22 cellular contexts compared by ENCODE assay signal in the genomic region with DNA sequence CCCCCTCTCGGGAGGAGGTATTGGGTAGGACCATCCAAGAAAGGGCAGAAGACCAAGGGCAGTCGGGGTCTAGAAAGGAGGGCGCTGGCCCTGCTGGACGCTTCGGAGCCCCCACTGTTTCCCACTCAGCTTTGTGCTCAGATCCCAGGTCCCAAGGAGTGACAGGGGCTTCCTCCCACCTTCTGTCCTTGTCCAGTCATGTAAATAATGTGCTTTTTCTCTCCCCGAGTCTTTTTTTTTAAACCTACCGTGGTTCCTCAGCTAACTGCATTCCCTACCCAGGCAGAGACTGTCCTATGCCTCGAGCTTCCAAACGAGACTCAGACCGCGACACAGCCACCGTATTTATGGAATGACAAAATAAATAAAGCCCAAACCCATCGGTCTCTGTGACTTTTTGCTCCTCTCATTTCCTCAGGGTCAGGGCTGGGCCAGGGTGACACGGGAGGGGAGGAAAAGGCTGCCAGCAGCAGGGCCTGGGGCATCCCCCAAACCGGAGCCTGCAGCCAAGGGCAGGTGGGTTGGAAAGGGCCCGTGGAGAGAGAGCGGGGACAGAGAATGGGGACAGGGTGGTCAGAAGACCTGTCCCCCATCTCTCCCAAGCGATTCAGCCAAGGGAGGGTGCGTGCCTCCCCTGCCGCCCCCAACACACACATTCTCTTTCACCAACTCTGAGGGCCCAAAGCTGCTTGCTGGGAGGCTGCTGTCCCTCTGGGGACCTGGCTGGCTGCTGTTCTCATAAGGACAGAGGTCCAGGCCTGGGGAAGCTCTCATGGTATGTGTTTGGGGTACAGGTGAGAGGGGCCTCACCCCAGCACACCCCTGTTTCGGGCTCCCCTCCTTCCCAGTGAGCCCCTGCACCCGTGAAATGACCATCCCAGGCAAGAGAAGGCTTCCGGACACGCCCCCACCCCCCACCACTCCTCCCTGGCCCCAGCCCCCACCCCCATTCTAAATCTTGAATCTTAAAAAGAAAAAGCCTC. TPM values are rescaled to one million over a fixed set of nuclear protein-coding genes. Genes with fewer than 3 reads are reported as not detected.
DNase-seq lines count a peak whose midpoint lies in the region; ATAC-seq, FAIRE-seq and TF ChIP-seq lines count a peak whose summit lies in the region.
"Had no signal": no experiment of that assay in that cellular context is flagged by ENCODE, and none has a peak within 500 bp of the region (broad histone marks: within the 10 kb centered on the region; RNA-seq: fewer than 3 reads in every experiment).

No MANE protein-coding gene starts in this region.

- H3K27ac Mint-ChIP-seq in T-helper 2 cell treated with Interferon-gamma antibody and Interleukin-4, amounts not matched to agents 5 μg/mL and 100 μg/mL, for 36 hours, result peak overlapping the region; percentile 62
- H3K27ac Mint-ChIP-seq: activated CD4-positive, alpha-beta T cell treated with anti-CD3 and anti-CD28 coated beads, Interleukin-2, amount 10 ng/mL, durations not matched to agents 7 days and 5 days; type B pancreatic cell had no signal

- H3K4me3 ChIP-seq in left ventricle myocardium inferior, result no peak overlapping the region
- H3K4me3 ChIP-seq in kidney (ENCODE audit: low read length in 2 of 2), result no peak overlapping the region
- H3K4me3 ChIP-seq: adrenal gland, breast epithelium, HAP-1, heart left ventricle, K562, ovary, stomach had no signal

- ATAC-seq in Right ventricle myocardium superior (ENCODE audit: poor library complexity) (no peak), HG03354 (IDR thresholded peaks at IDR 0.05; ENCODE audit: poor library complexity, severe bottlenecking, unreplicated experiment) (no peak)
- ATAC-seq in stimulated activated naive CD8-positive, alpha-beta T cell treated with anti-CD3 and anti-CD28 coated beads, Interleukin-15, Interleukin-2, amounts not matched to agents 100 U/mL and 50 U/mL, for 24 hours, result peak; percentile 8
- ATAC-seq: heart left ventricle, K562, PC-3 had no signal

- no peaks in the 10 kb centered on the region for H3K27me3 Mint-ChIP-seq in T-helper 2 cell treated with Interferon-gamma antibody and Interleukin-4, amounts not matched to agents 5 μg/mL and 100 μg/mL, for 36 hours (ENCODE audit: low read depth)
- H3K27me3 Mint-ChIP-seq: activated CD4-positive, alpha-beta T cell treated with anti-CD3 and anti-CD28 coated beads, Interleukin-2, amount 10 ng/mL, durations not matched to agents 7 days and 5 days had no signal

- intact Hi-C loops in Right ventricle myocardium superior (cut with DNase I), result no loop called here
- intact Hi-C loops in left ventricle myocardium inferior (cut with micrococcal nuclease), result no loop called here
- intact Hi-C loops in kidney (cut with DNase I), result no loop called here

- no peak overlapping the region for H3K27ac ChIP-seq in left ventricle myocardium inferior (replicated peaks)
- H3K27ac ChIP-seq in kidney (ENCODE audit: low read depth in 2 of 2, low read length in 2 of 2), result no peak overlapping the region
- H3K27ac ChIP-seq: adrenal gland, breast epithelium, heart left ventricle, stomach had no signal

- peaks cover 19% of the 10 kb centered on the region for H3K36me3 Mint-ChIP-seq in T-helper 2 cell treated with Interferon-gamma antibody and Interleukin-4, amounts not matched to agents 5 μg/mL and 100 μg/mL, for 36 hours (ENCODE audit: low read depth)
- H3K36me3 Mint-ChIP-seq: type B pancreatic cell had no signal

- H3K9me3 ChIP-seq in left ventricle myocardium inferior (replicated peaks), result no peaks in the 10 kb centered on the region
- no peaks in the 10 kb centered on the region for H3K9me3 ChIP-seq in kidney (ENCODE audit: control insufficient read depth in 1 of 2, low read length in 2 of 2)
- H3K9me3 ChIP-seq: adrenal gland, breast epithelium, Caco-2, HAP-1, heart left ventricle, ovary, stomach had no signal

- no peak for FAIRE-seq in kidney (lab: Jason Lieb, UNC)
- FAIRE-seq: endothelial cell of umbilical vein, K562 had no signal

- peaks cover 20% of the 10 kb centered on the region for H3K4me1 ChIP-seq in left ventricle myocardium inferior
- no peaks in the 10 kb centered on the region for H3K4me1 ChIP-seq in kidney (ENCODE audit: control insufficient read depth in 1 of 2, insufficient read depth in 1 of 2, low read depth in 1 of 2, low read length in 2 of 2)
- H3K4me1 ChIP-seq: adrenal gland, breast epithelium, Caco-2, HAP-1, stomach had no signal

- H3K36me3 ChIP-seq in left ventricle myocardium inferior, result no peaks in the 10 kb centered on the region
- H3K36me3 ChIP-seq in kidney (ENCODE audit: control insufficient read depth in 1 of 2, insufficient read depth in 2 of 2, low read length in 2 of 2), result no peaks in the 10 kb centered on the region
- H3K36me3 ChIP-seq: adrenal gland, breast epithelium, HAP-1, ovary had no signal

- peaks cover 53% of the 10 kb centered on the region for H3K27me3 ChIP-seq in left ventricle myocardium inferior (ENCODE audit: low read depth)
- H3K27me3 ChIP-seq: ovary had no signal

- no peaks in the 10 kb centered on the region for H3K9me3 Mint-ChIP-seq in T-helper 2 cell treated with Interferon-gamma antibody and Interleukin-4, amounts not matched to agents 5 μg/mL and 100 μg/mL, for 36 hours
- H3K9me3 Mint-ChIP-seq: activated CD4-positive, alpha-beta T cell treated with anti-CD3 and anti-CD28 coated beads, Interleukin-2, amount 10 ng/mL, durations not matched to agents 7 days and 5 days; activated T-cell treated with anti-CD3 and anti-CD28 coated beads, Interleukin-2, amount 50 U/mL, for 72 hours; type B pancreatic cell had no signal

- DNase-seq in Right ventricle myocardium superior (peak; percentile 17), left ventricle myocardium inferior (no peak), kidney (peak; percentile 48), middle frontal gyrus (ENCODE audit: extremely low spot score, low spot score) (no peak)
- DNase-seq in T-helper 2 cell treated with Interferon-gamma antibody and Interleukin-4, amounts not matched to agents 5 μg/mL and 100 μg/mL, for 36 hours (ENCODE audit: low spot score), result no peak
- no peak for DNase-seq in stimulated activated naive CD8-positive, alpha-beta T cell treated with anti-CD3 and anti-CD28 coated beads, Interleukin-15, Interleukin-2, amounts not matched to agents 100 U/mL and 50 U/mL, for 24 hours
- DNase-seq: activated CD4-positive, alpha-beta T cell treated with anti-CD3 and anti-CD28 coated beads, Interleukin-2, amount 10 ng/mL, durations not matched to agents 7 days and 5 days; adrenal gland; AML-193; Caco-2; NCI-H187; PC-3; stomach had no signal

- no peak overlapping the region for H3K9ac ChIP-seq in kidney (ENCODE audit: low read length in 2 of 2)

- no peak overlapping the region for H3K4me3 Mint-ChIP-seq in T-helper 2 cell treated with Interferon-gamma antibody and Interleukin-4, amounts not matched to agents 5 μg/mL and 100 μg/mL, for 36 hours
- H3K4me3 Mint-ChIP-seq: activated CD4-positive, alpha-beta T cell treated with anti-CD3 and anti-CD28 coated beads, Interleukin-2, amount 10 ng/mL, durations not matched to agents 7 days and 5 days; activated T-cell treated with anti-CD3 and anti-CD28 coated beads, Interleukin-2, amount 50 U/mL, for 72 hours; type B pancreatic cell had no signal

- TF ChIP-seq CTCF in left ventricle myocardium inferior (IDR thresholded peaks at IDR 0.05; ENCODE audit: borderline replicate concordance), result no peak
- no peak for TF ChIP-seq CTCF in kidney (IDR thresholded peaks at IDR 0.05; ENCODE audit: borderline replicate concordance, extremely low read depth, insufficient read depth)

- H3K4me1 Mint-ChIP-seq in T-helper 2 cell treated with Interferon-gamma antibody and Interleukin-4, amounts not matched to agents 5 μg/mL and 100 μg/mL, for 36 hours (ENCODE audit: low read depth), result no peaks in the 10 kb centered on the region
- H3K4me1 Mint-ChIP-seq: activated CD4-positive, alpha-beta T cell treated with anti-CD3 and anti-CD28 coated beads, Interleukin-2, amount 10 ng/mL, durations not matched to agents 7 days and 5 days had no signal

RNA-seq across cellular contexts. Expression of a gene that starts 55.4 kb away (rescaled TPM):
- total RNA-seq in Right ventricle myocardium superior, result 21.2 TPM
- 31.0 TPM for total RNA-seq in left ventricle myocardium inferior
- 28.1 TPM for total RNA-seq in kidney
- polyA plus RNA-seq in kidney (ENCODE audit: insufficient read depth, low read depth, low replicate concordance), result 19.6 TPM

Comparison
In these comparisons a context has a peak if more than half of its experiments do, and no peak if none do; other contexts are left out.
1. DNase-seq: peak in Right ventricle myocardium superior (single experiment) and kidney (single experiment); none in left ventricle myocardium inferior (single experiment), T-helper 2 cell treated with Interferon-gamma antibody and Interleukin-4, amounts not matched to agents 5 μg/mL and 100 μg/mL, for 36 hours (single experiment), stimulated activated naive CD8-positive, alpha-beta T cell treated with anti-CD3 and anti-CD28 coated beads, Interleukin-15, Interleukin-2, amounts not matched to agents 100 U/mL and 50 U/mL, for 24 hours (single experiment) and middle frontal gyrus (single experiment).